In the genomic region with DNA sequence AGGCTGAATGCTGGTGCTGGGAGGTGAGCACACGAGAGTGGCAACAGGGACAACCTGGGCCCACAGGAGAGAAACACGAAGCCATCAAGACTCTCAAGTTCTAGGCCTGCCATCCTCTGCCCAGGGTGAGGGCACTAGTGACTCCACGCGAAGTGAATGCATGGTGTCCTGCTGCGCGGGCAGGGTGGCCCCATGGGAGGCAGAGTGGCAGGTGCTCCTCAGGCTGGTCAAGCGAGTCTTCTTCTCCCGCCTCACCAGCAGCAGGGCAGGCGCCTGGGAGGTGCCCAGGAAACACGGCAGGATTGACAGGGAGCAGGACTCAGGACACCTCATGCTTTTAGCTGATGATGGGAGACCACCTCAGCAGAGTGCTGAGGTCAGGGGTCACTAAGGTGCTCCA, we compare ENCODE assay signal across 30 cellular contexts. TPM values are rescaled to one million over a fixed set of nuclear protein-coding genes. Genes with fewer than 3 reads are reported as not detected.
"Had no signal": no experiment of that assay in that cellular context is flagged by ENCODE, and none has a peak within 500 bp of the region (broad histone marks: within the 10 kb centered on the region; RNA-seq: fewer than 3 reads in every experiment).

No MANE protein-coding gene starts in this region.

- H3K27ac ChIP-seq: colonic mucosa, epithelial cell of prostate, esophagus muscularis mucosa, foreskin keratinocyte, gastroesophageal sphincter, heart left ventricle, hepatocyte, pancreas, stomach, tibial artery had no signal

- H3K4me3 Mint-ChIP-seq: dendritic cell treated with granulocyte-macrophage colony-stimulating factor and Interleukin-4, amounts not matched to agents 40 ng/mL and 50 ng/mL, for 4 days; endodermal cell; naive thymus-derived CD4-positive, alpha-beta T cell; nephron; type B pancreatic cell had no signal

- H3K27ac Mint-ChIP-seq: dendritic cell treated with granulocyte-macrophage colony-stimulating factor and Interleukin-4, amounts not matched to agents 40 ng/mL and 50 ng/mL, for 4 days; endodermal cell; nephron; type B pancreatic cell had no signal

- H3K4me2 ChIP-seq: hepatocyte, smooth muscle cell had no signal

- DNase-seq: colonic mucosa; effector CD8-positive, alpha-beta T cell; endodermal cell; foreskin keratinocyte; heart left ventricle; kidney; mesendoderm; midbrain; naive thymus-derived CD4-positive, alpha-beta T cell; occipital lobe; pancreas; stimulated activated CD4-positive, alpha-beta T cell treated with anti-CD3 and anti-CD28 coated beads, Interleukin-12 subunit alpha, Interleukin-12 subunit beta, amount 100 ng/mL, for 4 hours; stimulated activated CD4-positive, alpha-beta T cell treated with anti-CD3 and anti-CD28 coated beads, Interleukin-1b, Interleukin-23, amount 100 ng/mL, for 48 hours; stimulated activated CD4-positive, alpha-beta T cell treated with anti-CD3 and anti-CD28 coated beads, Interleukin-4, amount 100 ng/mL, for 1 hour; stimulated activated CD8-positive, alpha-beta memory T cell treated with anti-CD3 and anti-CD28 coated beads, Interleukin-4, amount 100 ng/mL, for 48 hours; stimulated activated naive CD4-positive, alpha-beta T cell treated with Interleukin-2 at 50 U/mL for 16 hours; stomach; tibial artery had no signal

- H3K9me3 ChIP-seq: colonic mucosa, esophagus muscularis mucosa, gastroesophageal sphincter, heart left ventricle, pancreas, stomach, tibial artery had no signal

- H3K4me3 ChIP-seq: colonic mucosa, esophagus muscularis mucosa, gastroesophageal sphincter, heart left ventricle, hepatocyte, lung, pancreas, smooth muscle cell, stomach, tibial artery had no signal

- H3K9me3 Mint-ChIP-seq: type B pancreatic cell had no signal

- H3K36me3 ChIP-seq: colonic mucosa, esophagus muscularis mucosa, gastroesophageal sphincter, pancreas had no signal

- H3K27me3 ChIP-seq: colonic mucosa, esophagus muscularis mucosa, foreskin keratinocyte, gastroesophageal sphincter, heart left ventricle, hepatocyte, pancreas, stomach, tibial artery had no signal

- H3K27me3 Mint-ChIP-seq: dendritic cell treated with granulocyte-macrophage colony-stimulating factor and Interleukin-4, amounts not matched to agents 40 ng/mL and 50 ng/mL, for 4 days; naive thymus-derived CD4-positive, alpha-beta T cell; type B pancreatic cell had no signal

- H3K4me1 ChIP-seq: colonic mucosa, foreskin keratinocyte had no signal

- ATAC-seq: foreskin keratinocyte; gastroesophageal sphincter; heart left ventricle; naive thymus-derived CD4-positive, alpha-beta T cell; pancreas; sciatic nerve had no signal

- H2AFZ ChIP-seq: hepatocyte had no signal

RNA-seq across cellular contexts. Expression of a gene that starts 35.7 kb away (rescaled TPM):
- total RNA-seq: fibroblast of lung, occipital lobe, pulmonary artery endothelial cell had no signal
- polyA plus RNA-seq: naive thymus-derived CD4-positive, alpha-beta T cell had no signal
